Comparison of ENCODE assay signal across 9 cellular contexts in genomic region chr18:8084160-8084559, GRCh38.
A peak's percentile ranks its signal among the peaks of the same experiment; 100 is the strongest.
DNase-seq lines count a peak whose midpoint lies in the region; ATAC-seq, FAIRE-seq and TF ChIP-seq lines count a peak whose summit lies in the region.
"Had no signal": no experiment of that assay in that cellular context is flagged by ENCODE, and none has a peak within 500 bp of the region (broad histone marks: within the 10 kb centered on the region; RNA-seq: fewer than 3 reads in every experiment).

No MANE protein-coding gene starts in this region.

- 4% methylated on average over 7 of the region's 7 CpGs for WGBS in K562 (ENCODE audit: insufficient coverage, low coverage, missing lambda C conversion rate)

- TF ChIP-seq CTCF in Loucy (conservative IDR thresholded peaks at IDR 0.05; ENCODE audit: low read length) (peak; percentile 63), K562 (IDR thresholded peaks at IDR 0.05 in 2 of 3, conservative IDR thresholded peaks at IDR 0.05 in 1 of 3; ENCODE audit: insufficient read depth in 2 of 3, low read depth in 1 of 3, low read length in 3 of 3) (peak; percentile 36 to 49 (median 43); a peak in 4 of 6 replicates), GM20000 (IDR thresholded peaks at IDR 0.05; ENCODE audit: extremely low read depth, missing control alignments) (no peak)

- no peak overlapping the region for H3K27ac ChIP-seq in K562 (ENCODE audit: extremely low read depth, low read depth, low read length)
- H3K27ac ChIP-seq in naive thymus-derived CD4-positive, alpha-beta T cell (ENCODE audit: low read depth, low read length) = no peak overlapping the region

- H3K4me2 ChIP-seq in Loucy (ENCODE audit: low read depth, low read length, poor library complexity, severe bottlenecking) (no peak overlapping the region), K562 (ENCODE audit: insufficient read depth, low read length) (no peak overlapping the region)

- intact Hi-C loops in K562 (cut with micrococcal nuclease) = no loop called here
- intact Hi-C loops in naive thymus-derived CD4-positive, alpha-beta T cell (cut with micrococcal nuclease) = no loop called here

- H2AFZ ChIP-seq in Loucy (ENCODE audit: low read length) (no peak overlapping the region), K562 (ENCODE audit: low read depth, low read length) (no peak overlapping the region)

- H4K20me1 ChIP-seq in Loucy (ENCODE audit: insufficient read depth, low read length, poor library complexity, severe bottlenecking) (no peaks in the 10 kb centered on the region), K562 (replicated peaks; ENCODE audit: control insufficient read depth, insufficient read depth, low read length) (no peaks in the 10 kb centered on the region)

- in situ Hi-C loops in K562 (cut with MboI) = no loop called here

- H3K27me3 ChIP-seq in Loucy (ENCODE audit: insufficient read depth, low read length, poor library complexity, severe bottlenecking) (no peaks in the 10 kb centered on the region), K562 (ENCODE audit: control insufficient read depth in 2 of 2, insufficient read depth in 2 of 2, low read length in 2 of 2) (no peaks in the 10 kb centered on the region)
- H3K27me3 ChIP-seq in naive thymus-derived CD4-positive, alpha-beta T cell (ENCODE audit: control insufficient read depth in 2 of 2, insufficient read depth in 2 of 2, low read length in 2 of 2) = no peaks in the 10 kb centered on the region

- H3K27me3 Mint-ChIP-seq in naive thymus-derived CD4-positive, alpha-beta T cell = no peaks in the 10 kb centered on the region

- H3K9me3 Mint-ChIP-seq in naive thymus-derived CD4-positive, alpha-beta T cell = peaks cover 0 to 9% (median 0%) of the 10 kb centered on the region in 11 donors
- H3K9me3 Mint-ChIP-seq: T-helper 1 cell treated with Interleukin-12 subunit alpha and Interleukin-12 subunit beta and Interleukin-4 antibody, amounts not matched to agents 30 μg/mL and 1 μg/mL, for 36 hours had no signal

- BruUV-seq in K562 (replicated peaks; lab: Mats Ljungman, UMichigan) = no TSS peak

- peaks cover 0 to 24% (median 5%) of the 10 kb centered on the region in 5 donors for H3K36me3 Mint-ChIP-seq in naive thymus-derived CD4-positive, alpha-beta T cell

- H3K4me1 ChIP-seq in Loucy (ENCODE audit: insufficient read depth, low read length, poor library complexity, severe bottlenecking) (no peaks in the 10 kb centered on the region), K562 (replicated peaks in 1 of 2; ENCODE audit: control insufficient read depth in 2 of 2, insufficient read depth in 2 of 2, low read length in 2 of 2) (no peaks in the 10 kb centered on the region)
- no peaks in the 10 kb centered on the region for H3K4me1 ChIP-seq in naive thymus-derived CD4-positive, alpha-beta T cell (ENCODE audit: control insufficient read depth in 2 of 2, insufficient read depth in 2 of 2, low read length in 2 of 2)

- H3K9me3 ChIP-seq in Loucy (ENCODE audit: insufficient read depth, low read depth, low read length) (no peaks in the 10 kb centered on the region), K562 (replicated peaks; ENCODE audit: control insufficient read depth, insufficient read depth, low read depth, low read length) (no peaks in the 10 kb centered on the region)
- H3K9me3 ChIP-seq in naive thymus-derived CD4-positive, alpha-beta T cell (ENCODE audit: control insufficient read depth in 2 of 3, low read length in 3 of 3) = no peaks in the 10 kb centered on the region

- no peaks in the 10 kb centered on the region for H3K9me1 ChIP-seq in K562 (ENCODE audit: control insufficient read depth, insufficient read depth, low read length)

- H3K9ac ChIP-seq in Loucy (ENCODE audit: low read depth, low read length, poor library complexity, severe bottlenecking) (no peak overlapping the region), K562 (ENCODE audit: insufficient read depth in 1 of 2, low read depth in 2 of 2, low read length in 2 of 2) (no peak overlapping the region)

- CTCF ChIA-PET in K562 (lab: Yijun Ruan, JAX; ENCODE audit: low intra/inter-chr PET ratio) = no interaction called here
- CTCF ChIA-PET in naive thymus-derived CD4-positive, alpha-beta T cell (lab: Charles Lee) = no interaction called here

- TF ChIP-seq EP300 in K562 (IDR thresholded peaks at IDR 0.05; ENCODE audit: low read length) = no peak

- FAIRE-seq in K562 (lab: Jason Lieb, UNC) = peak; percentile 66

- no peak for TF ChIP-seq POLR2A in K562 (conservative IDR thresholded peaks at IDR 0.05)

- peaks cover 0 to 2% (median 0%) of the 10 kb centered on the region in 7 donors for H3K4me1 Mint-ChIP-seq in naive thymus-derived CD4-positive, alpha-beta T cell

- H3K4me3 Mint-ChIP-seq in naive thymus-derived CD4-positive, alpha-beta T cell = no peak overlapping the region
- H3K4me3 Mint-ChIP-seq: T-helper 1 cell treated with Interleukin-12 subunit alpha and Interleukin-12 subunit beta and Interleukin-4 antibody, amounts not matched to agents 30 μg/mL and 1 μg/mL, for 36 hours had no signal

- H3K36me3 ChIP-seq in Loucy (ENCODE audit: insufficient read depth, low read length) (no peaks in the 10 kb centered on the region), K562 (ENCODE audit: control insufficient read depth, insufficient read depth, low read length) (no peaks in the 10 kb centered on the region)
- no peaks in the 10 kb centered on the region for H3K36me3 ChIP-seq in naive thymus-derived CD4-positive, alpha-beta T cell (ENCODE audit: control insufficient read depth in 2 of 3, insufficient read depth in 3 of 3, low read length in 3 of 3)

- H3K79me2 ChIP-seq in Loucy (ENCODE audit: insufficient read depth, low read length) = no peaks in the 10 kb centered on the region
- no peaks in the 10 kb centered on the region for H3K79me2 ChIP-seq in K562 (ENCODE audit: control insufficient read depth, insufficient read depth, low read length)

- H3K27ac Mint-ChIP-seq in naive thymus-derived CD4-positive, alpha-beta T cell = no peak overlapping the region
- H3K27ac Mint-ChIP-seq: T-helper 1 cell treated with Interleukin-12 subunit alpha and Interleukin-12 subunit beta and Interleukin-4 antibody, amounts not matched to agents 30 μg/mL and 1 μg/mL, for 36 hours had no signal

- 0 out of 4 replicates have a peak, but pooled peaks of 1 of the 2 experiments have one; percentile 18 for TF ChIP-seq RAD21 in K562 (CRISPR knock-in tag; conservative IDR thresholded peaks at IDR 0.05 in 1 of 2, IDR thresholded peaks at IDR 0.05 in 1 of 2)

- H3K4me3 ChIP-seq in Loucy (ENCODE audit: low read length, poor library complexity, severe bottlenecking) = no peak overlapping the region
- H3K4me3 ChIP-seq in K562 = no peak overlapping the region
- no peak overlapping the region for H3K4me3 ChIP-seq in naive thymus-derived CD4-positive, alpha-beta T cell (ENCODE audit: low read length)

- DNase-seq in ELF-1 (ENCODE audit: low read depth, low spot score) (peak; percentile 68), K562 (ENCODE audit: extremely low read depth in 1 of 4, low spot score in 3 of 4) (peak; percentile 37 to 39 (median 37)), kidney tubule cell (ENCODE audit: low spot score) (peak; percentile 56), GM19240 (ENCODE audit: insufficient read length, low spot score) (no peak), GM20000 (ENCODE audit: low spot score) (no peak)
- DNase-seq in naive thymus-derived CD4-positive, alpha-beta T cell = no peak

- peak; percentile 84 for ATAC-seq in K562
- no peak for ATAC-seq in naive thymus-derived CD4-positive, alpha-beta T cell
- no peak for ATAC-seq in GM21390 (IDR thresholded peaks at IDR 0.05; ENCODE audit: unreplicated experiment)

- no peaks in the 10 kb centered on the region for H3F3A ChIP-seq in Loucy (ENCODE audit: low read depth)

- no peaks in the 10 kb centered on the region for H3K9me2 ChIP-seq in Loucy (replicated peaks; ENCODE audit: low read depth, low read length)

- POLR2A ChIA-PET in K562 (lab: Yijun Ruan, JAX) = no interaction called here
- POLR2A ChIA-PET in naive thymus-derived CD4-positive, alpha-beta T cell (lab: Charles Lee) = no interaction called here

TF ChIP-seq in K562, 482 proteins besides CTCF, POLR2A, EP300 and RAD21:
- TF ChIP-seq, protein P1, sequence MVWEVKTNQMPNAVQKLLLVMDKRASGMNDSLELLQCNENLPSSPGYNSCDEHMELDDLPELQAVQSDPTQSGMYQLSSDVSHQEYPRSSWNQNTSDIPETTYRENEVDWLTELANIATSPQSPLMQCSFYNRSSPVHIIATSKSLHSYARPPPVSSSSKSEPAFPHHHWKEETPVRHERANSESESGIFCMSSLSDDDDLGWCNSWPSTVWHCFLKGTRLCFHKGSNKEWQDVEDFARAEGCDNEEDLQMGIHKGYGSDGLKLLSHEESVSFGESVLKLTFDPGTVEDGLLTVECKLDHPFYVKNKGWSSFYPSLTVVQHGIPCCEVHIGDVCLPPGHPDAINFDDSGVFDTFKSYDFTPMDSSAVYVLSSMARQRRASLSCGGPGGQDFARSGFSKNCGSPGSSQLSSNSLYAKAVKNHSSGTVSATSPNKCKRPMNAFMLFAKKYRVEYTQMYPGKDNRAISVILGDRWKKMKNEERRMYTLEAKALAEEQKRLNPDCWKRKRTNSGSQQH (CRISPR knock-in tag; IDR thresholded peaks at IDR 0.05) = no peak
- TF ChIP-seq BDP1 (IDR thresholded peaks at IDR 0.05; ENCODE audit: insufficient read depth, insufficient read length) = no peak

Comparison
In these comparisons a context has a peak if more than half of its experiments do, and no peak if none do; other contexts are left out.
1. DNase-seq: peak in ELF-1 (single experiment), K562 (4 of 4) and kidney tubule cell (single experiment); none in GM19240 (single experiment), naive thymus-derived CD4-positive, alpha-beta T cell (0 of 9) and GM20000 (single experiment).